In genomic region chr1:16635959-16636358, GRCh38 we compare ENCODE assay signal across 10 cellular contexts. TPM values are rescaled to one million over a fixed set of nuclear protein-coding genes. Genes with fewer than 3 reads are reported as not detected.
DNase-seq lines count a peak whose midpoint lies in the region; ATAC-seq and TF ChIP-seq lines count a peak whose summit lies in the region.
"Not testable (repeated sequence)": the region's sequence is repeated elsewhere in the genome, so short reads cannot be mapped to it uniquely, and the experiment has no call there.
"Had no signal": no experiment of that assay in that cellular context is flagged by ENCODE, and none has a peak within 500 bp of the region (broad histone marks: within the 10 kb centered on the region; RNA-seq: fewer than 3 reads in every experiment).

No MANE protein-coding gene starts in this region.

- H3K36me3 ChIP-seq in HEK293 (ENCODE audit: control insufficient read depth in 2 of 2, insufficient read depth in 1 of 2, low read length in 2 of 2), result peaks cover 24 to 41% of the 10 kb centered on the region in 2 experiments
- peaks cover 41% of the 10 kb centered on the region for H3K36me3 ChIP-seq in lower lobe of right lung

- H3K4me3 ChIP-seq in HEK293 (ENCODE audit: low read depth, low read length); dorsolateral prefrontal cortex; lower lobe of right lung: not testable (repeated sequence)

- not testable (repeated sequence) for H3K27ac ChIP-seq in HEK293 (ENCODE audit: extremely low read depth, low read depth, low read length); lower lobe of right lung
- H3K27ac ChIP-seq in dorsolateral prefrontal cortex, result peak overlapping the region in 1 of 59 donors; percentile 72

- H3K27me3 ChIP-seq in dorsolateral prefrontal cortex; lower lobe of right lung (ENCODE audit: low read depth): not testable (repeated sequence)

- intact Hi-C loops in dorsolateral prefrontal cortex (cut with DNase I); left ventricle myocardium superior (cut with micrococcal nuclease); lower lobe of right lung (cut with DNase I); sciatic nerve (cut with DNase I): not testable (repeated sequence)

- not testable (repeated sequence) for H3K36me3 Mint-ChIP-seq in activated naive CD4-positive, alpha-beta T cell treated with anti-CD3 and anti-CD28 coated beads, Interleukin-2, amount 50 U/mL, for 72 hours

- not testable (repeated sequence) for TF ChIP-seq CTCF in HEK293 (tag by site-specific recombination; IDR thresholded peaks at IDR 0.05); dorsolateral prefrontal cortex (IDR thresholded peaks at IDR 0.05 in 54 of 56, conservative IDR thresholded peaks at IDR 0.05 in 2 of 56; ENCODE audit: low read depth in 1 of 56, partially characterized antibody in 56 of 56); lower lobe of right lung (IDR thresholded peaks at IDR 0.05)

- POLR2A ChIA-PET in HEK293 (lab: Yijun Ruan, JAX), result interaction anchor here (1.4 kb wide), 1 partner anchor 15 kb away, joined by 8 read pairs; no protein-coding TSS in a partner anchor

- H3K9me3 Mint-ChIP-seq in activated naive CD4-positive, alpha-beta T cell treated with anti-CD3 and anti-CD28 coated beads, Interleukin-2, amount 50 U/mL, for 72 hours, result not testable (repeated sequence)

- not testable (repeated sequence) for H3K27ac Mint-ChIP-seq in activated naive CD4-positive, alpha-beta T cell treated with anti-CD3 and anti-CD28 coated beads, Interleukin-2, amount 50 U/mL, for 72 hours

- not testable (repeated sequence) for H3K4me1 ChIP-seq in HEK293 (ENCODE audit: control insufficient read depth, insufficient read depth, low read length); lower lobe of right lung

- ATAC-seq in activated naive CD4-positive, alpha-beta T cell treated with anti-CD3 and anti-CD28 coated beads, Interleukin-2, amount 50 U/mL, for 72 hours; left ventricle myocardium superior; lower lobe of right lung; sciatic nerve: not testable (repeated sequence)

- peak; percentile 57 for DNase-seq in activated CD8-positive, alpha-beta memory T cell treated with anti-CD3 and anti-CD28 coated beads for 24 hours
- DNase-seq in activated naive CD4-positive, alpha-beta T cell treated with anti-CD3 and anti-CD28 coated beads, Interleukin-2, amount 50 U/mL, for 72 hours (ENCODE audit: low spot score in 2 of 2), result peak; percentile 2 to 53
- peak in 8 of 10 donors; percentile 11 to 49 (median 30) for DNase-seq in dorsolateral prefrontal cortex
- peak; percentile 17 for DNase-seq in left ventricle myocardium superior
- peak; percentile 50 for DNase-seq in lower lobe of right lung
- peak; percentile 56 for DNase-seq in sciatic nerve (ENCODE audit: low spot score)
- DNase-seq in ureter (ENCODE audit: low spot score), result peak; percentile 36

- H3K9me3 ChIP-seq in HEK293 (ENCODE audit: control insufficient read depth, insufficient read depth, low read depth, low read length); lower lobe of right lung: not testable (repeated sequence)

- CTCF ChIA-PET in HEK293 (lab: Yijun Ruan, JAX), result interaction anchor here (0.7 to 2.6 kb wide), 2 partner anchors 8 to 11 kb away, joined by 3 to 14 read pairs; no protein-coding TSS in a partner anchor

TF ChIP-seq in HEK293, 187 proteins besides CTCF, POLR2A, EP300 and RAD21:
- 0 out of 2 replicates have a peak, but pooled peaks have one; percentile 14 for TF ChIP-seq ZNF600 (tag by site-specific recombination; IDR thresholded peaks at IDR 0.05)

RNA-seq across cellular contexts. Expression of gene NBPF1, which starts 22.6 kb away (rescaled TPM):
- 1 to 10 TPM; 6.2 to 6.5 TPM for total RNA-seq in activated naive CD4-positive, alpha-beta T cell treated with anti-CD3 and anti-CD28 coated beads, Interleukin-2, amount 50 U/mL, for 72 hours
- 10 to 100 TPM; 17.9 to 89.3 (median 52.9) TPM for total RNA-seq in dorsolateral prefrontal cortex
- 12.2 TPM for total RNA-seq in left ventricle myocardium superior
- total RNA-seq in lower lobe of right lung, result 35.3 TPM
- total RNA-seq in sciatic nerve, result 40.4 TPM
- total RNA-seq in ureter, result 61.9 TPM

RNA-seq across cellular contexts. Expression of gene RNU1-3, which starts 30.8 kb away (rescaled TPM):
- 1,000 to 10,000 TPM; 1,082 to 1,722 TPM for total RNA-seq in activated naive CD4-positive, alpha-beta T cell treated with anti-CD3 and anti-CD28 coated beads, Interleukin-2, amount 50 U/mL, for 72 hours
- total RNA-seq in dorsolateral prefrontal cortex (over 10,000 TPM in 6 of 120 experiments, 1,000 to 10,000 TPM in 114; 2,235 to 12,697 (median 6,630) TPM), left ventricle myocardium superior (4,234 TPM), lower lobe of right lung (6,803 TPM), sciatic nerve (13,769 TPM), ureter (1,626 TPM)
- total RNA-seq: GM23248, LHCN-M2 had no signal
